In genomic region chr2:156437876-156438410, GRCh38 we compare ENCODE assay signal across 11 cellular contexts. TPM values are rescaled to one million over a fixed set of nuclear protein-coding genes. Genes with fewer than 3 reads are reported as not detected.
DNase-seq lines count a peak whose midpoint lies in the region; ATAC-seq and TF ChIP-seq lines count a peak whose summit lies in the region.
"Had no signal": no experiment of that assay in that cellular context is flagged by ENCODE, and none has a peak within 500 bp of the region (broad histone marks: within the 10 kb centered on the region; RNA-seq: fewer than 3 reads in every experiment).

No MANE protein-coding gene starts in this region.

- peaks cover 16% of the 10 kb centered on the region for H3K36me3 Mint-ChIP-seq in endodermal cell (ENCODE audit: low read depth)

- TF ChIP-seq POLR2A in Peyer's patch (IDR thresholded peaks at IDR 0.05) (peak; percentile 45 to 82), prostate gland (IDR thresholded peaks at IDR 0.05) (no peak)

- no peaks in the 10 kb centered on the region for H3K36me3 ChIP-seq in DOHH2 (ENCODE audit: control insufficient read depth, low read length)
- no peaks in the 10 kb centered on the region for H3K36me3 ChIP-seq in Peyer's patch
- no peaks in the 10 kb centered on the region for H3K36me3 ChIP-seq in endodermal cell (ENCODE audit: control insufficient read depth, insufficient read depth, low read length)
- H3K36me3 ChIP-seq in prostate gland = no peaks in the 10 kb centered on the region

- peak overlapping the region; percentile 93 for H3K4me2 ChIP-seq in DOHH2 (ENCODE audit: low read length)

- peaks cover 50% of the 10 kb centered on the region for H3K79me2 ChIP-seq in DOHH2 (ENCODE audit: control insufficient read depth, low read length)

- H3K9me3 ChIP-seq in DOHH2 (ENCODE audit: control insufficient read depth, insufficient read depth, low read length) = no peaks in the 10 kb centered on the region
- no peaks in the 10 kb centered on the region for H3K9me3 ChIP-seq in Peyer's patch
- H3K9me3 ChIP-seq in endodermal cell (ENCODE audit: control insufficient read depth, low read length) = no peaks in the 10 kb centered on the region
- no peaks in the 10 kb centered on the region for H3K9me3 ChIP-seq in prostate gland

- peaks cover 28% of the 10 kb centered on the region for H3K4me1 ChIP-seq in DOHH2 (ENCODE audit: control insufficient read depth, low read length)
- peaks cover 0 to 28% (median 8%) of the 10 kb centered on the region in 4 donors for H3K4me1 ChIP-seq in Peyer's patch
- H3K4me1 ChIP-seq in endodermal cell (ENCODE audit: control insufficient read depth, insufficient read depth, low read length) = peaks cover 5% of the 10 kb centered on the region
- H3K4me1 ChIP-seq in prostate gland (replicated peaks) = no peaks in the 10 kb centered on the region

- no peaks in the 10 kb centered on the region for H3K27me3 ChIP-seq in DOHH2 (ENCODE audit: control insufficient read depth, low read length)
- no peaks in the 10 kb centered on the region for H3K27me3 ChIP-seq in Peyer's patch
- H3K27me3 ChIP-seq in endodermal cell (ENCODE audit: control insufficient read depth, insufficient read depth, low read length, poor library complexity, severe bottlenecking) = no peaks in the 10 kb centered on the region
- no peaks in the 10 kb centered on the region for H3K27me3 ChIP-seq in prostate gland (replicated peaks; ENCODE audit: insufficient read depth)

- intact Hi-C loops in prostate gland (cut with DNase I) = loop anchor here (2.0 to 10.0 kb wide), 3 partner anchors 37 to 137 kb away; partner anchors contain the start of gene NR4A2

- no peaks in the 10 kb centered on the region for H3K9me3 Mint-ChIP-seq in endodermal cell

- H3F3A ChIP-seq in DOHH2 (ENCODE audit: control insufficient read depth, insufficient read depth) = peaks cover 6% of the 10 kb centered on the region

- TF ChIP-seq CTCF in DOHH2 (IDR thresholded peaks at IDR 0.05; ENCODE audit: low read depth, low read length, poor library complexity, severe bottlenecking) = no peak
- TF ChIP-seq CTCF in Peyer's patch (IDR thresholded peaks at IDR 0.05) = no peak
- no peak for TF ChIP-seq CTCF in endodermal cell (conservative IDR thresholded peaks at IDR 0.05)
- TF ChIP-seq CTCF in prostate gland (IDR thresholded peaks at IDR 0.05) = no peak

- ATAC-seq in left lobe of liver (no peak), GM19023 (IDR thresholded peaks at IDR 0.05; ENCODE audit: unreplicated experiment) (no peak), GM18517 (IDR thresholded peaks at IDR 0.05; ENCODE audit: unreplicated experiment) (no peak)

- no peaks in the 10 kb centered on the region for H3K27me3 Mint-ChIP-seq in endodermal cell (ENCODE audit: insufficient read depth)

- DNase-seq in Peyer's patch = peak in 1 of 3 donors; percentile 68
- no peak for DNase-seq in endodermal cell
- no peak for DNase-seq in prostate gland (ENCODE audit: low spot score)
- no peak for DNase-seq in left lobe of liver (ENCODE audit: low spot score)
- no peak for DNase-seq in ACHN
- DNase-seq: NCI-H526; stimulated activated CD4-positive, alpha-beta T cell treated with anti-CD3 and anti-CD28 coated beads, Interleukin-1b, Interleukin-23, amount 100 ng/mL, for 48 hours; WERI-Rb-1 had no signal

- H3K9me2 ChIP-seq in DOHH2 (replicated peaks; ENCODE audit: control insufficient read depth, low read length) = no peaks in the 10 kb centered on the region

- H3K4me3 Mint-ChIP-seq in endodermal cell = peak overlapping the region; percentile 75

- peaks cover 20% of the 10 kb centered on the region for H3K4me1 Mint-ChIP-seq in endodermal cell

- 94 to 97% methylated on average over 3 of the region's 4 CpGs for WGBS in endodermal cell (ENCODE audit: insufficient coverage in 1 of 2, insufficient read length in 1 of 2), 2 experiments
- 59% methylated on average over 4 of the region's 4 CpGs for WGBS in prostate gland

- H3K9ac ChIP-seq in endodermal cell (ENCODE audit: extremely low read depth, low read length, poor library complexity, severe bottlenecking) = no peak overlapping the region

- in situ Hi-C loops in ACHN (cut with HindIII; ENCODE audit: low pct_ligation_motif_present, low pct_unique_long_range_greater_than_20kb, low sequenced_read_pairs) = no loop called here

- H3K4me3 ChIP-seq in DOHH2 (ENCODE audit: low read length) (peak overlapping the region; percentile 87), Peyer's patch (peak overlapping the region in 2 of 4 donors; percentile 72 to 75), endodermal cell (ENCODE audit: low read length) (peak overlapping the region; percentile 84), prostate gland (no peak overlapping the region)

- H3K27ac Mint-ChIP-seq in endodermal cell = no peak overlapping the region

- H3K27ac ChIP-seq in DOHH2 (ENCODE audit: low read depth, low read length) (no peak overlapping the region), Peyer's patch (peak overlapping the region in 3 of 4 donors; percentile 7 to 97 (median 97)), endodermal cell (ENCODE audit: low read depth, low read length) (no peak overlapping the region), prostate gland (peak overlapping the region; percentile 97 to 99)
- H3K27ac ChIP-seq: WERI-Rb-1 had no signal

- H4K20me1 ChIP-seq in DOHH2 (ENCODE audit: control insufficient read depth, insufficient read depth, low read depth, low read length) = no peaks in the 10 kb centered on the region

RNA-seq across cellular contexts. Expression of gene GPD2, which starts 1.8 kb away (rescaled TPM):
- total RNA-seq in Peyer's patch (100 to 1,000 TPM in 1 of 4 donors, 10 to 100 TPM in 3; 50.3 to 125 (median 83.4) TPM), endodermal cell (10 to 100 TPM; 51.7 to 64.6 TPM), prostate gland (10 to 100 TPM; 26.6 to 95.3 TPM), left lobe of liver (3.2 TPM)
- polyA plus RNA-seq in endodermal cell (2013, experiment 1 of 2) = 22.0 TPM
- 22.7 TPM for polyA plus RNA-seq in endodermal cell (2013, experiment 2 of 2)

Comparison
In these comparisons a context has a peak if more than half of its experiments do, and no peak if none do; other contexts are left out.
1. H3K27ac ChIP-seq: peak in Peyer's patch (3 of 4) and prostate gland (2 of 2); none in DOHH2 (single experiment) and endodermal cell (single experiment).
2. H3K4me3 ChIP-seq: peak in DOHH2 (single experiment) and endodermal cell (single experiment); none in prostate gland (0 of 2).